ENCODE assay signal across 18 cellular contexts in the genomic region with DNA sequence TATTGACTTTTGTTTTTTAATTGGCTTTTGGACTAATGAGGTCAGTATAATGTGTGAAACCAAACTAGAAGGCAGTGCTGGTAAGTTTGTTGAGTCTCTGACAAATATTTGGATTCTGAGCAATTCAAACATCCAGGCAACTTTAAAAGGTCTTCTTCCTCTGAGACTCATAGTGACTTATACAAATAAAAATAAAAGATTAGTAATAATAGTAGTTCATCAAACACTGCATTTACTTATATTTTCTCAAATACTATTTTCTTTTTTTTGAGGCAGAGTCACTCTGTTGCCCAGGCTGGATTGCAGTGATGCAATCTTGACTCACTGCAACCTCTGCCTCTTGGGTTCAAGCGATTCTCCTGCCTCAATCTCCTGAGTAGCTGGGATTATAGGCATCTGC.
A peak's percentile ranks its signal among the peaks of the same experiment; 100 is the strongest.
DNase-seq lines count a peak whose midpoint lies in the region; ATAC-seq and TF ChIP-seq lines count a peak whose summit lies in the region.
"Had no signal": no experiment of that assay in that cellular context is flagged by ENCODE, and none has a peak within 500 bp of the region (broad histone marks: within the 10 kb centered on the region; RNA-seq: fewer than 3 reads in every experiment).

No MANE protein-coding gene starts in this region.

- no peaks in the 10 kb centered on the region for H3K36me3 Mint-ChIP-seq in T-cell
- H3K36me3 Mint-ChIP-seq: CD4-positive, alpha-beta memory T cell had no signal

- no peaks in the 10 kb centered on the region for H3K27me3 Mint-ChIP-seq in T-cell
- H3K27me3 Mint-ChIP-seq: CD4-positive, alpha-beta memory T cell had no signal

- H3K4me1 Mint-ChIP-seq in T-cell: no peaks in the 10 kb centered on the region
- H3K4me1 Mint-ChIP-seq: CD4-positive, alpha-beta memory T cell had no signal

- H3K36me3 ChIP-seq in GM23248 (ENCODE audit: low read depth) (no peaks in the 10 kb centered on the region), PC-3 (ENCODE audit: low read depth, low read length) (no peaks in the 10 kb centered on the region), tibial nerve (no peaks in the 10 kb centered on the region)
- H3K36me3 ChIP-seq: HAP-1 had no signal

- H3F3A ChIP-seq in GM23248 (ENCODE audit: insufficient read depth): no peaks in the 10 kb centered on the region
- H3F3A ChIP-seq in PC-3 (ENCODE audit: low read length, unreplicated experiment): no peaks in the 10 kb centered on the region

- TF ChIP-seq EP300 in tibial nerve (IDR thresholded peaks at IDR 0.05): no peak

- H3K27ac Mint-ChIP-seq in T-cell: no peak overlapping the region
- H3K27ac Mint-ChIP-seq: CD4-positive, alpha-beta memory T cell had no signal

- H3K79me2 ChIP-seq in GM23248 (ENCODE audit: insufficient read depth) (no peaks in the 10 kb centered on the region), PC-3 (ENCODE audit: low read length) (no peaks in the 10 kb centered on the region)

- no peaks in the 10 kb centered on the region for H3K9me2 ChIP-seq in GM23248 (ENCODE audit: insufficient read depth)
- H3K9me2 ChIP-seq in PC-3 (replicated peaks; ENCODE audit: low read length): no peaks in the 10 kb centered on the region

- H3K9me3 ChIP-seq in GM23248 (ENCODE audit: low read depth) (no peaks in the 10 kb centered on the region), PC-3 (ENCODE audit: low read length) (no peaks in the 10 kb centered on the region), tibial nerve (no peaks in the 10 kb centered on the region)
- H3K9me3 ChIP-seq: A549, HAP-1 had no signal

- TF ChIP-seq CTCF in PC-3 (conservative IDR thresholded peaks at IDR 0.05; ENCODE audit: low read depth, low read length): no peak
- TF ChIP-seq CTCF in epithelial cell of esophagus (IDR thresholded peaks at IDR 0.05; ENCODE audit: insufficient read depth, low read depth, low read length, missing control alignments): no peak
- no peak for TF ChIP-seq CTCF in tibial nerve (IDR thresholded peaks at IDR 0.05)

- H3K9ac ChIP-seq in GM23248 (no peak overlapping the region), PC-3 (ENCODE audit: low read length) (no peak overlapping the region)

- intact Hi-C loops in PC-3 (cut with micrococcal nuclease): loop anchor here (2.0 kb wide), 1 partner anchor 24 kb away; no protein-coding TSS in a partner anchor

- in situ Hi-C loops in GM23248 (cut with MboI): no loop called here

- no peak overlapping the region for H3K4me3 ChIP-seq in GM23248
- H3K4me3 ChIP-seq in PC-3 (ENCODE audit: low read length): no peak overlapping the region; the same call in 1 of the 2 replicates
- no peak overlapping the region for H3K4me3 ChIP-seq in epithelial cell of esophagus (ENCODE audit: low read length)
- no peak overlapping the region for H3K4me3 ChIP-seq in tibial nerve
- H3K4me3 ChIP-seq: A549, HAP-1, K562 had no signal

- no TSS peak for BruUV-seq in PC-3 (replicated peaks; lab: Mats Ljungman, UMichigan)

- H4K20me1 ChIP-seq in GM23248 (ENCODE audit: insufficient read depth) (no peaks in the 10 kb centered on the region), PC-3 (ENCODE audit: low read length) (no peaks in the 10 kb centered on the region)

- POLR2A ChIA-PET in PC-3 (lab: Charles Lee; ENCODE audit: unreplicated experiment) (no interaction called here), T-cell (lab: Charles Lee) (no interaction called here)

- peak; percentile 94 for ATAC-seq in PC-3
- ATAC-seq in T-cell (replicated peaks in 1 of 4): no peak
- ATAC-seq: A549, K562 had no signal

- peak; percentile 3 for DNase-seq in GM23248
- peak; percentile 75 for DNase-seq in PC-3
- peak; percentile 40 for DNase-seq in epithelial cell of esophagus (ENCODE audit: low read depth)
- peak; percentile 16 for DNase-seq in stromal cell of bone marrow (ENCODE audit: low read depth)
- no peak for DNase-seq in T-cell
- no peak for DNase-seq in tibial nerve (ENCODE audit: low spot score in 2 of 2)
- no peak for DNase-seq in OCI-M1 (lab: John Stamatoyannopoulos, UW)
- DNase-seq: AML-193; CD4-positive, alpha-beta memory T cell; DMS153; DMS79; GDM1 had no signal

- no peak overlapping the region for H3K4me2 ChIP-seq in GM23248 (ENCODE audit: unreplicated experiment)
- peak overlapping the region; percentile 69 for H3K4me2 ChIP-seq in PC-3 (ENCODE audit: low read length)
- H3K4me2 ChIP-seq: A549 had no signal

- H3K4me3 Mint-ChIP-seq in T-cell: no peak overlapping the region
- H3K4me3 Mint-ChIP-seq: CD4-positive, alpha-beta memory T cell had no signal

- no peaks in the 10 kb centered on the region for H3K9me3 Mint-ChIP-seq in T-cell
- H3K9me3 Mint-ChIP-seq: CD4-positive, alpha-beta memory T cell had no signal

- H3K4me1 ChIP-seq in GM23248 (ENCODE audit: insufficient read depth) (no peaks in the 10 kb centered on the region), PC-3 (ENCODE audit: insufficient read depth, low read length) (peaks cover 30% of the 10 kb centered on the region), tibial nerve (no peaks in the 10 kb centered on the region)
- H3K4me1 ChIP-seq: A549, HAP-1 had no signal

- 15 to 40% methylated on average over 1 of the region's 1 CpG for WGBS in GM23248 (ENCODE audit: low coverage in 1 of 2, low lambda C conversion rate in 2 of 2, missing lambda C conversion rate in 2 of 2), 2 experiments
- 38 to 88% methylated on average over 1 of the region's 1 CpG for WGBS in tibial nerve, 2 donors

- TF ChIP-seq POLR2A in tibial nerve (IDR thresholded peaks at IDR 0.05): no peak

- no peak overlapping the region for H2AFZ ChIP-seq in GM23248
- no peak overlapping the region for H2AFZ ChIP-seq in PC-3 (ENCODE audit: low read length)

- no peak overlapping the region for H3K27ac ChIP-seq in GM23248
- peak overlapping the region; percentile 71 for H3K27ac ChIP-seq in PC-3 (ENCODE audit: low read length)
- H3K27ac ChIP-seq in tibial nerve: no peak overlapping the region
- H3K27ac ChIP-seq: 22Rv1, A549, C4-2B, HL-60 had no signal

- H3K27me3 ChIP-seq in GM23248 (replicated peaks; ENCODE audit: insufficient read depth) (no peaks in the 10 kb centered on the region; the same call in 1 of the 2 replicates), PC-3 (ENCODE audit: low read length) (no peaks in the 10 kb centered on the region), tibial nerve (no peaks in the 10 kb centered on the region)

- CTCF ChIA-PET in PC-3 (lab: Charles Lee) (no interaction called here), T-cell (lab: Charles Lee) (no interaction called here)

Comparison
In these comparisons a context has a peak if more than half of its experiments do, and no peak if none do; other contexts are left out.
1. DNase-seq: peak in GM23248 (single experiment), PC-3 (single experiment), epithelial cell of esophagus (single experiment) and stromal cell of bone marrow (single experiment); none in T-cell (0 of 34), tibial nerve (0 of 2) and OCI-M1 (single experiment).